Comparison of ENCODE assay signal across 15 cellular contexts in genomic region chr1:55981015-55981635, GRCh38.
A peak's percentile ranks its signal among the peaks of the same experiment; 100 is the strongest.
DNase-seq lines count a peak whose midpoint lies in the region; ATAC-seq and TF ChIP-seq lines count a peak whose summit lies in the region.
"Had no signal": no experiment of that assay in that cellular context is flagged by ENCODE, and none has a peak within 500 bp of the region (broad histone marks: within the 10 kb centered on the region; RNA-seq: fewer than 3 reads in every experiment).

No MANE protein-coding gene starts in this region.

- no peak for ATAC-seq in GM18873 (IDR thresholded peaks at IDR 0.05; ENCODE audit: low FRiP score, unreplicated experiment)
- ATAC-seq: CD8-positive, alpha-beta T cell had no signal

- H3K79me2 ChIP-seq in GM23248 (ENCODE audit: insufficient read depth), result no peaks in the 10 kb centered on the region

- H3K9me2 ChIP-seq in GM23248 (ENCODE audit: insufficient read depth), result no peaks in the 10 kb centered on the region

- in situ Hi-C loops in GM23248 (cut with MboI), result no loop called here

- 0 out of 2 replicates have a peak overlapping the region, but pooled peaks have one; percentile 2 for H2AFZ ChIP-seq in GM23248

- H3K9me3 ChIP-seq in GM23248 (ENCODE audit: low read depth), result no peaks in the 10 kb centered on the region
- H3K9me3 ChIP-seq: HAP-1 had no signal

- DNase-seq in AG09309 (ENCODE audit: low read depth) (peak; percentile 58), GM23248 (peak; percentile 50), cardiac fibroblast (ENCODE audit: low read depth in 2 of 2) (peak; percentile 40 to 54), fibroblast of pulmonary artery (ENCODE audit: low read depth) (peak; percentile 33), cerebellar nuclear complex (lab: John Stamatoyannopoulos, UW) (no peak)
- DNase-seq in activated CD4-positive, CD25-positive, alpha-beta regulatory T cell (lab: John Stamatoyannopoulos, UW), result no peak
- DNase-seq in activated CD4-positive, alpha-beta T cell treated with anti-CD3 and anti-CD28 coated beads, Interleukin-2, amount 50 U/mL, for 4 hours, result no peak
- DNase-seq: CD8-positive, alpha-beta T cell; NCI-H1105; NCI-H2081; NK-92 treated with Interleukin-12 subunit alpha and Interleukin-12 subunit beta, amount 100 ng/mL, for 24 hours; Right ventricle myocardium superior had no signal

- H3K27ac ChIP-seq in GM23248, result no peak overlapping the region
- H3K27ac ChIP-seq: BLaER1 treated with 17β-estradiol and CSF1 and Interleukin-3, amounts not matched to agents 10 nM and 100 nM had no signal

- TF ChIP-seq CTCF in AG09309 (IDR thresholded peaks at IDR 0.05; ENCODE audit: control insufficient read depth, insufficient read depth, low read depth, low read length, missing control alignments) (no peak), cardiac fibroblast (IDR thresholded peaks at IDR 0.05; ENCODE audit: low read depth, low read length) (no peak), fibroblast of pulmonary artery (IDR thresholded peaks at IDR 0.05; ENCODE audit: low read length, missing control alignments) (no peak)

- no peak overlapping the region for H3K4me2 ChIP-seq in GM23248 (ENCODE audit: unreplicated experiment)
- H3K4me2 ChIP-seq: BLaER1 treated with 17β-estradiol and CSF1 and Interleukin-3, amounts not matched to agents 10 nM and 100 nM had no signal

- H4K20me1 ChIP-seq in GM23248 (ENCODE audit: insufficient read depth), result no peaks in the 10 kb centered on the region
- H4K20me1 ChIP-seq: BLaER1 treated with 17β-estradiol and CSF1 and Interleukin-3, amounts not matched to agents 10 nM and 100 nM had no signal

- no peak overlapping the region for H3K9ac ChIP-seq in GM23248
- H3K9ac ChIP-seq: BLaER1 treated with 17β-estradiol and CSF1 and Interleukin-3, amounts not matched to agents 10 nM and 100 nM had no signal

- peaks cover 18% of the 10 kb centered on the region for H3K4me1 ChIP-seq in GM23248 (ENCODE audit: insufficient read depth)
- H3K4me1 ChIP-seq: BLaER1 treated with 17β-estradiol and CSF1 and Interleukin-3, amounts not matched to agents 10 nM and 100 nM; HAP-1 had no signal

- H3K4me3 ChIP-seq in AG09309 (ENCODE audit: control insufficient read depth, low read depth, low read length), result no peak overlapping the region
- H3K4me3 ChIP-seq in GM23248, result no peak overlapping the region
- no peak overlapping the region for H3K4me3 ChIP-seq in cardiac fibroblast (replicated peaks in 1 of 2; ENCODE audit: low read depth in 2 of 2, low read length in 2 of 2)
- no peak overlapping the region for H3K4me3 ChIP-seq in fibroblast of pulmonary artery (replicated peaks; ENCODE audit: low read depth, low read length)
- H3K4me3 ChIP-seq: BLaER1 treated with 17β-estradiol and CSF1 and Interleukin-3, amounts not matched to agents 10 nM and 100 nM; HAP-1 had no signal

- H3K27me3 ChIP-seq in GM23248 (replicated peaks; ENCODE audit: insufficient read depth), result no peaks in the 10 kb centered on the region
- H3K27me3 ChIP-seq: BLaER1 treated with 17β-estradiol and CSF1 and Interleukin-3, amounts not matched to agents 10 nM and 100 nM had no signal

- 0 out of 2 replicates have a peak, but pooled peaks cover 16% of the 10 kb centered on the region for H3F3A ChIP-seq in GM23248 (ENCODE audit: insufficient read depth)

- no peaks in the 10 kb centered on the region for H3K36me3 ChIP-seq in GM23248 (ENCODE audit: low read depth)
- H3K36me3 ChIP-seq: BLaER1 treated with 17β-estradiol and CSF1 and Interleukin-3, amounts not matched to agents 10 nM and 100 nM; HAP-1 had no signal

- WGBS in GM23248 (ENCODE audit: low coverage in 1 of 2, low lambda C conversion rate in 2 of 2, missing lambda C conversion rate in 2 of 2), 2 experiments, result 69 to 84% methylated on average over 2 of the region's 2 CpGs

Comparison
In these comparisons a context has a peak if more than half of its experiments do, and no peak if none do; other contexts are left out.
1. DNase-seq: peak in AG09309 (single experiment), GM23248 (single experiment), cardiac fibroblast (2 of 2) and fibroblast of pulmonary artery (single experiment); none in cerebellar nuclear complex (0 of 2), activated CD4-positive, CD25-positive, alpha-beta regulatory T cell (0 of 4) and activated CD4-positive, alpha-beta T cell treated with anti-CD3 and anti-CD28 coated beads, Interleukin-2, amount 50 U/mL, for 4 hours (0 of 2).